Comparison of ENCODE assay signal across 9 cellular contexts in the genomic region with DNA sequence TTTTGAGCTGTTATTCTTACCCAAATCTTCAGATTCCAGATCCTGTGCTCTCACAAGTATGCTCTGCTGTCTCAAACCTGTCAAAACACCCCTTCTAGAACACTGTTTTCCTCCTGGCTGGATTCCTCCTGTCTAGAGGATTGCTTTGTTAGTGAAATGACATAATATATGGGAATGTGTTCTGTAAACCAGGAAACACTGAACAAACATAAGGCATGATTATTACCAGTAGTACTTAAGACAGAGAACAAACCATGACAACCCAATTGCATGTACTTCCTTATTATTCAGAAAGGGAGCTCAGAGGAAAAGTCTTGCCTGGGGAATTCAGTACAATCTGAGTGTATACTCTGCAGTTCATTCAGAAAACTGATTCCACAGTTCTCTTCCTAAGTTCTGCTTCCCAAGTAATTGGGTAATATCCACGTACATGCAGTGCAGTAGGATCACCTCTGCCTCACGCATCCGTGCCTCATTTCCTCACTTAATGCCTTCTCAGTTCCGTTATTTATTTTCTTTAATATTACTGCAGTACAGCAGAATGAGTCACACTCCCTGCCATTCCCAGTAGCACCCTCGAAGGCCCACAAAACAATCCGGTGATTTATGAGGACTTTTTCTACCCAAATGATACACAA.
DNase-seq lines count a peak whose midpoint lies in the region; ATAC-seq, FAIRE-seq and TF ChIP-seq lines count a peak whose summit lies in the region.
"Had no signal": no experiment of that assay in that cellular context is flagged by ENCODE, and none has a peak within 500 bp of the region (broad histone marks: within the 10 kb centered on the region; RNA-seq: fewer than 3 reads in every experiment).

No MANE protein-coding gene starts in this region.

- TF ChIP-seq CTCF in astrocyte (IDR thresholded peaks at IDR 0.05; ENCODE audit: insufficient read depth, low read depth, low read length), result no peak
- TF ChIP-seq CTCF in type B pancreatic cell (conservative IDR thresholded peaks at IDR 0.05), result no peak

- peaks cover 17% of the 10 kb centered on the region for H3K4me1 ChIP-seq in astrocyte (ENCODE audit: insufficient read depth, low read length)

- peak overlapping the region; percentile 60 for H3K27ac Mint-ChIP-seq in astrocyte (ENCODE audit: unreplicated experiment)
- peak overlapping the region; percentile 57 for H3K27ac Mint-ChIP-seq in type B pancreatic cell

- no peaks in the 10 kb centered on the region for H3K9me3 ChIP-seq in astrocyte (ENCODE audit: insufficient read depth, low read depth, low read length)

- peak overlapping the region; percentile 81 for H3K9ac ChIP-seq in astrocyte (ENCODE audit: low read length)

- H3K36me3 ChIP-seq in astrocyte (ENCODE audit: insufficient read depth, low read length), result no peaks in the 10 kb centered on the region

- CTCF ChIA-PET in HEK293T (lab: Yijun Ruan, JAX), result interaction anchor here (1.0 kb wide), 1 partner anchor 40 kb away, joined by 3 read pairs; no protein-coding TSS in a partner anchor

- H3K9me3 Mint-ChIP-seq in astrocyte (ENCODE audit: unreplicated experiment), result no peaks in the 10 kb centered on the region
- H3K9me3 Mint-ChIP-seq in type B pancreatic cell, result no peaks in the 10 kb centered on the region

- no peaks in the 10 kb centered on the region for H3K36me3 Mint-ChIP-seq in astrocyte (ENCODE audit: low read depth, unreplicated experiment)
- no peaks in the 10 kb centered on the region for H3K36me3 Mint-ChIP-seq in type B pancreatic cell

- H3K27me3 ChIP-seq in astrocyte (ENCODE audit: insufficient read depth, low read length), result no peaks in the 10 kb centered on the region

- peak overlapping the region; percentile 80 for H3K4me2 ChIP-seq in astrocyte (ENCODE audit: low read length)

- H3K4me3 ChIP-seq in astrocyte (ENCODE audit: insufficient read depth, low read depth, low read length), result peak overlapping the region; percentile 40

- ATAC-seq in HG03025 (IDR thresholded peaks at IDR 0.05; ENCODE audit: low FRiP score, unreplicated experiment) (no peak), GM19395 (IDR thresholded peaks at IDR 0.05; ENCODE audit: unreplicated experiment) (no peak)

- peak; percentile 98 for FAIRE-seq in astrocyte (lab: Jason Lieb, UNC)
- FAIRE-seq: TTC549 had no signal

- peak overlapping the region; percentile 84 for H2AFZ ChIP-seq in astrocyte (ENCODE audit: low read depth, low read length)

- POLR2A ChIA-PET in HEK293T (lab: Yijun Ruan, JAX), result no interaction called here

- no peaks in the 10 kb centered on the region for H3K79me2 ChIP-seq in astrocyte (ENCODE audit: insufficient read depth, low read length)

- H3K4me1 Mint-ChIP-seq in astrocyte (ENCODE audit: low read depth, unreplicated experiment), result peaks cover 12% of the 10 kb centered on the region
- H3K4me1 Mint-ChIP-seq in type B pancreatic cell (ENCODE audit: unreplicated experiment), result peaks cover 5% of the 10 kb centered on the region

- H3K27me3 Mint-ChIP-seq in astrocyte (ENCODE audit: low read depth, unreplicated experiment), result no peaks in the 10 kb centered on the region
- H3K27me3 Mint-ChIP-seq in type B pancreatic cell, result peaks cover 6% of the 10 kb centered on the region

- H4K20me1 ChIP-seq in astrocyte (ENCODE audit: insufficient read depth, low read length), result no peaks in the 10 kb centered on the region

- peak overlapping the region; percentile 93 for H3K27ac ChIP-seq in astrocyte (ENCODE audit: low read depth, low read length)

- DNase-seq in HEK293T (ENCODE audit: extremely low spot score), result peak; percentile 11
- peak; percentile 94 for DNase-seq in astrocyte (ENCODE audit: low read depth)
- peak; percentile 96 for DNase-seq in iris pigment epithelial cell (ENCODE audit: low read depth)
- no peak for DNase-seq in type B pancreatic cell (ENCODE audit: extremely low spot score, unreplicated experiment)
- DNase-seq in 8988T, result no peak
- DNase-seq: activated naive CD4-positive, alpha-beta T cell treated with anti-CD3 and anti-CD28 coated beads, Interleukin-2, amount 50 U/mL, for 16 hours had no signal

- H3K4me3 Mint-ChIP-seq in astrocyte (ENCODE audit: unreplicated experiment) (peak overlapping the region; percentile 36), type B pancreatic cell (no peak overlapping the region)

TF ChIP-seq in HEK293T, 16 proteins besides CTCF, POLR2A, EP300 and RAD21:
- TF ChIP-seq SP1 (IDR thresholded peaks at IDR 0.05) (no peak), FOXK2 (IDR thresholded peaks at IDR 0.05) (no peak), ARNT (IDR thresholded peaks at IDR 0.05) (no peak), SUZ12 (IDR thresholded peaks at IDR 0.05) (no peak), TARDBP (IDR thresholded peaks at IDR 0.05) (no peak), ELF4 (IDR thresholded peaks at IDR 0.05) (no peak), LEF1 (IDR thresholded peaks at IDR 0.05; ENCODE audit: borderline replicate concordance) (no peak), ZNF384 (IDR thresholded peaks at IDR 0.05) (no peak), L3MBTL2 (conservative IDR thresholded peaks at IDR 0.05) (no peak), BHLHE40 (IDR thresholded peaks at IDR 0.05; ENCODE audit: borderline replicate concordance) (no peak), NFRKB (IDR thresholded peaks at IDR 0.05) (no peak)
- TF ChIP-seq, protein P1, sequence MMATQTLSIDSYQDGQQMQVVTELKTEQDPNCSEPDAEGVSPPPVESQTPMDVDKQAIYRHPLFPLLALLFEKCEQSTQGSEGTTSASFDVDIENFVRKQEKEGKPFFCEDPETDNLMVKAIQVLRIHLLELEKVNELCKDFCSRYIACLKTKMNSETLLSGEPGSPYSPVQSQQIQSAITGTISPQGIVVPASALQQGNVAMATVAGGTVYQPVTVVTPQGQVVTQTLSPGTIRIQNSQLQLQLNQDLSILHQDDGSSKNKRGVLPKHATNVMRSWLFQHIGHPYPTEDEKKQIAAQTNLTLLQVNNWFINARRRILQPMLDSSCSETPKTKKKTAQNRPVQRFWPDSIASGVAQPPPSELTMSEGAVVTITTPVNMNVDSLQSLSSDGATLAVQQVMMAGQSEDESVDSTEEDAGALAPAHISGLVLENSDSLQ (IDR thresholded peaks at IDR 0.05), result no peak; the same call in 1 of the 2 replicates
TF ChIP-seq in HEK293T: peak in this region for 0.

Comparison
In these comparisons a context has a peak if more than half of its experiments do, and no peak if none do; other contexts are left out.
1. DNase-seq: peak in HEK293T (single experiment), astrocyte (single experiment) and iris pigment epithelial cell (single experiment); none in type B pancreatic cell (single experiment) and 8988T (single experiment).